7 cellular contexts compared by ENCODE assay signal in the genomic region with DNA sequence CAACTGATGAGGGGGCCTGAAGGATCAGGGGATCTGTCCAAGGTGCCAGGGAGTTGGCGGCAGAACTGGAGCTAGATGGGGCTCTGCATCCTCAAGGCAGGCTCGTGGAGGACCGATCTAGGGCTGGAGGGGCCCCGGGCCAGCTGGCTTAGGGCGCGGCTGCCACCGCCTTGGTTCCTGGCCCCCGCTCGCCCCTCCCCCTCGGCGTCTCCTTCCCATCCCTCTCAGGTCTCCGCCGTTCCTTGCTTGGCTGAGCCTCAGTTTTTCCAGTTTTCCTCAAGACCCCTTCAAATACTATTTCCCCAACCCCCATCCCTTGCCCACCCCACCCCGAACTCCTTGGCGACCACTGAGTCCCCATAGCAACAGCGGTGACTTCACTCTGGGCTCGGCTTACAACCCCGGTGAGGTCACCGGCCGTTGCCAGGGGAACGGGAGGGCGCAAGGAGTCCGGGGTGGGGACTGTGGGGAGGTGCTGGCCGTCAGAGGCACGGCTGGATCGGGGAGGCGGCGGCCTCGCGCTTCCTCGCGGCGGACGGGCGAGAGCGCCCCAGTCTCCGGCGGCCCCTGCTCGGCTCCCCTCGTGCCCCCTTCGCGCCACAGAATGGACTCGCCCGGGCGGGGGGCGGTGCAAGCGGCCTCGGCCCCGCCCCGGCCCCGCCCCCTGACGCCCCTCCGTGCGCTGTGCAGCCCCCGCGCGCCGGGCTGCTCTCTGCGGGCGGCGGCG. TPM values are rescaled to one million over a fixed set of nuclear protein-coding genes. Genes with fewer than 3 reads are reported as not detected.
DNase-seq lines count a peak whose midpoint lies in the region; ATAC-seq, FAIRE-seq and TF ChIP-seq lines count a peak whose summit lies in the region.

No MANE protein-coding gene starts in this region.

- no peaks in the 10 kb centered on the region for H3K79me2 ChIP-seq in fibroblast of lung (ENCODE audit: control insufficient read depth, insufficient read depth, low read length)

- peaks cover 14% of the 10 kb centered on the region for H3K27me3 ChIP-seq in fibroblast of lung (ENCODE audit: control insufficient read depth, insufficient read depth, low read length)
- H3K27me3 ChIP-seq in muscle layer of duodenum (ENCODE audit: low read depth, low read length): peaks cover 18% of the 10 kb centered on the region

- ATAC-seq in GM18907 (IDR thresholded peaks at IDR 0.05; ENCODE audit: unreplicated experiment): peak; percentile 60
- ATAC-seq in activated T-helper 17 cell treated with anti-CD3 and anti-CD28 coated beads, Interleukin-2, amount 50 U/mL, for 72 hours (replicated peaks): peak; percentile 86

- no peaks in the 10 kb centered on the region for H3K36me3 Mint-ChIP-seq in activated T-helper 17 cell treated with anti-CD3 and anti-CD28 coated beads, Interleukin-2, amount 50 U/mL, for 72 hours (ENCODE audit: low read depth)

- peaks cover 3% of the 10 kb centered on the region for H3K4me1 ChIP-seq in fibroblast of lung (ENCODE audit: control insufficient read depth, extremely low read depth, insufficient read depth, low read length)
- H3K4me1 ChIP-seq in muscle layer of duodenum (ENCODE audit: control insufficient read depth in 1 of 2, insufficient read depth in 2 of 2, low read length in 2 of 2): peaks cover 3 to 21% of the 10 kb centered on the region in 2 donors

- peaks cover 20% of the 10 kb centered on the region for H3K27me3 Mint-ChIP-seq in activated T-helper 17 cell treated with anti-CD3 and anti-CD28 coated beads, Interleukin-2, amount 50 U/mL, for 72 hours

- DNase-seq in HTR-8/SVneo (ENCODE audit: insufficient read length, low spot score) (peak; percentile 93), OCI-M1 (lab: John Stamatoyannopoulos, UW) (peak; percentile 60), fibroblast of lung (ENCODE audit: low read depth in 2 of 2) (peak; percentile 87 to 92)
- DNase-seq in stimulated activated CD8-positive, alpha-beta memory T cell treated with anti-CD3 and anti-CD28 coated beads, Interleukin-7, amount 100 ng/mL, for 4 hours (ENCODE audit: low read depth in 2 of 2): peak; percentile 26 to 63

- H3K36me3 ChIP-seq in fibroblast of lung (ENCODE audit: control insufficient read depth, insufficient read depth, low read length): peaks cover 4% of the 10 kb centered on the region
- H3K36me3 ChIP-seq in muscle layer of duodenum (ENCODE audit: control insufficient read depth in 1 of 2, insufficient read depth in 2 of 2, low read length in 2 of 2): peaks cover 0 to 8% of the 10 kb centered on the region in 2 donors

- H3K9me3 Mint-ChIP-seq in activated T-helper 17 cell treated with anti-CD3 and anti-CD28 coated beads, Interleukin-2, amount 50 U/mL, for 72 hours: no peaks in the 10 kb centered on the region

- peak overlapping the region; percentile 84 for H3K27ac ChIP-seq in fibroblast of lung (ENCODE audit: insufficient read depth, low read length)
- no peak overlapping the region for H3K27ac ChIP-seq in muscle layer of duodenum (ENCODE audit: low read length)

- H3K4me3 ChIP-seq in fibroblast of lung (replicated peaks in 1 of 4; ENCODE audit: control extremely low read depth in 1 of 4, insufficient read depth in 1 of 4, low read depth in 3 of 4, low read length in 4 of 4) (peak overlapping the region; percentile 25 to 69 (median 58)), muscle layer of duodenum (ENCODE audit: low read depth in 1 of 2, low read length in 2 of 2) (peak overlapping the region; percentile 42 to 66)

- peak overlapping the region; percentile 52 for H2AFZ ChIP-seq in fibroblast of lung (ENCODE audit: low read length)

- H3K4me3 Mint-ChIP-seq in activated T-helper 17 cell treated with anti-CD3 and anti-CD28 coated beads, Interleukin-2, amount 50 U/mL, for 72 hours: peak overlapping the region; percentile 37

- no peak overlapping the region for H3K27ac Mint-ChIP-seq in activated T-helper 17 cell treated with anti-CD3 and anti-CD28 coated beads, Interleukin-2, amount 50 U/mL, for 72 hours

- H3K4me2 ChIP-seq in fibroblast of lung (ENCODE audit: extremely low read depth, insufficient read depth, low read length): peak overlapping the region; percentile 35

- no peaks in the 10 kb centered on the region for H3K4me1 Mint-ChIP-seq in activated T-helper 17 cell treated with anti-CD3 and anti-CD28 coated beads, Interleukin-2, amount 50 U/mL, for 72 hours

- FAIRE-seq in HTR-8/SVneo (lab: Jason Lieb, UNC): peak; percentile 73

- H4K20me1 ChIP-seq in fibroblast of lung (ENCODE audit: control insufficient read depth, extremely low read depth, insufficient read depth, low read length): no peaks in the 10 kb centered on the region

- H3K9ac ChIP-seq in fibroblast of lung (ENCODE audit: insufficient read depth, low read length): peak overlapping the region; percentile 87

- H3K9me3 ChIP-seq in fibroblast of lung (ENCODE audit: control insufficient read depth, insufficient read depth, low read depth, low read length) (no peaks in the 10 kb centered on the region), muscle layer of duodenum (ENCODE audit: control insufficient read depth in 1 of 2, low read length in 2 of 2) (no peaks in the 10 kb centered on the region)

- no peak for TF ChIP-seq CTCF in fibroblast of lung (conservative IDR thresholded peaks at IDR 0.05 in 1 of 2, IDR thresholded peaks at IDR 0.05 in 1 of 2; ENCODE audit: low read depth in 1 of 2, low read length in 2 of 2)

RNA-seq across cellular contexts. Expression of a gene that starts 7.5 kb away (rescaled TPM):
- total RNA-seq in activated T-helper 17 cell treated with anti-CD3 and anti-CD28 coated beads, Interleukin-2, amount 50 U/mL, for 72 hours: 1 to 10 TPM; 1.8 to 2.7 TPM
- total RNA-seq in fibroblast of lung: 0.77 and 0.83 TPM in 2 replicates
- polyA plus RNA-seq in fibroblast of lung: 0.11 TPM in 1 of 2 replicates, not detected in the other
- not detected in 2 replicates for polyA plus RNA-seq in fibroblast of lung (2012)
- 0.79 TPM in 1 of 2 replicates, not detected in the other for polyA minus RNA-seq in fibroblast of lung (ENCODE audit: low replicate concordance)

RNA-seq across cellular contexts. Expression of a gene that starts 14.2 kb away (rescaled TPM):
- total RNA-seq in activated T-helper 17 cell treated with anti-CD3 and anti-CD28 coated beads, Interleukin-2, amount 50 U/mL, for 72 hours: under 1 TPM; 0.65 to 0.93 TPM
- total RNA-seq in fibroblast of lung: 6.6 and 7.4 TPM in 2 replicates
- polyA plus RNA-seq in fibroblast of lung: 3.8 and 5.7 TPM in 2 replicates
- 7.5 and 11.3 TPM in 2 replicates for polyA plus RNA-seq in fibroblast of lung (2012)
- 13.4 and 17.1 TPM in 2 replicates for polyA minus RNA-seq in fibroblast of lung (ENCODE audit: low replicate concordance)

RNA-seq across cellular contexts. Expression of a gene that starts 18.1 kb away (rescaled TPM):
- total RNA-seq in activated T-helper 17 cell treated with anti-CD3 and anti-CD28 coated beads, Interleukin-2, amount 50 U/mL, for 72 hours: 10 to 100 TPM; 27.9 to 45.4 TPM
- total RNA-seq in fibroblast of lung: 31.8 and 44.4 TPM in 2 replicates
- polyA plus RNA-seq in fibroblast of lung: 11.0 and 13.8 TPM in 2 replicates
- 19.1 and 24.2 TPM in 2 replicates for polyA plus RNA-seq in fibroblast of lung (2012)
- polyA minus RNA-seq in fibroblast of lung (ENCODE audit: low replicate concordance): 8.2 and 14.8 TPM in 2 replicates

RNA-seq across cellular contexts. Expression of a gene that starts 22.8 kb away (rescaled TPM):
- total RNA-seq in activated T-helper 17 cell treated with anti-CD3 and anti-CD28 coated beads, Interleukin-2, amount 50 U/mL, for 72 hours: 1 to 10 TPM in 1 of 2 donors, under 1 TPM in 1; 0.80 to 1.8 TPM
- not detected in 2 replicates for total RNA-seq in fibroblast of lung
- not detected in 2 replicates for polyA plus RNA-seq in fibroblast of lung
- not detected in 2 replicates for polyA plus RNA-seq in fibroblast of lung (2012)
- not detected in 2 replicates for polyA minus RNA-seq in fibroblast of lung (ENCODE audit: low replicate concordance)

RNA-seq across cellular contexts. Expression of a gene that starts 52.3 kb away (rescaled TPM):
- 10 to 100 TPM; 12.3 to 25.4 TPM for total RNA-seq in activated T-helper 17 cell treated with anti-CD3 and anti-CD28 coated beads, Interleukin-2, amount 50 U/mL, for 72 hours
- 17.5 and 21.5 TPM in 2 replicates for total RNA-seq in fibroblast of lung
- 8.3 and 8.4 TPM in 2 replicates for polyA plus RNA-seq in fibroblast of lung
- 7.2 and 8.0 TPM in 2 replicates for polyA plus RNA-seq in fibroblast of lung (2012)
- polyA minus RNA-seq in fibroblast of lung (ENCODE audit: low replicate concordance): 28.6 and 32.7 TPM in 2 replicates
